In genomic region chr4:3204021-3204431, GRCh38 we compare ENCODE assay signal across 10 cellular contexts. TPM values are rescaled to one million over a fixed set of nuclear protein-coding genes. Genes with fewer than 3 reads are reported as not detected.
DNase-seq lines count a peak whose midpoint lies in the region; ATAC-seq and TF ChIP-seq lines count a peak whose summit lies in the region.
"Had no signal": no experiment of that assay in that cellular context is flagged by ENCODE, and none has a peak within 500 bp of the region (broad histone marks: within the 10 kb centered on the region; RNA-seq: fewer than 3 reads in every experiment).

No MANE protein-coding gene starts in this region.

- H3K9me3 ChIP-seq in fibroblast of lung (ENCODE audit: control insufficient read depth, insufficient read depth, low read depth, low read length): no peaks in the 10 kb centered on the region
- H3K9me3 ChIP-seq in aorta (ENCODE audit: control insufficient read depth, low read length): no peaks in the 10 kb centered on the region
- no peaks in the 10 kb centered on the region for H3K9me3 ChIP-seq in HAP-1

- peak overlapping the region; percentile 30 for H3K27ac ChIP-seq in fibroblast of lung (ENCODE audit: insufficient read depth, low read length)
- peak overlapping the region; percentile 9 to 21 for H3K27ac ChIP-seq in aorta (ENCODE audit: low read depth in 1 of 2, low read length in 2 of 2)

- TF ChIP-seq CTCF in fibroblast of lung (conservative IDR thresholded peaks at IDR 0.05 in 1 of 2, IDR thresholded peaks at IDR 0.05 in 1 of 2; ENCODE audit: low read depth in 1 of 2, low read length in 2 of 2): no peak

- H3K36me3 ChIP-seq in fibroblast of lung (ENCODE audit: control insufficient read depth, insufficient read depth, low read length): peaks cover 4% of the 10 kb centered on the region
- H3K36me3 ChIP-seq in aorta (ENCODE audit: control insufficient read depth in 1 of 2, insufficient read depth in 2 of 2, low read length in 1 of 2): peaks cover 7 to 9% of the 10 kb centered on the region in 2 donors
- peaks cover 51% of the 10 kb centered on the region for H3K36me3 ChIP-seq in HAP-1 (replicated peaks)

- H3K79me2 ChIP-seq in fibroblast of lung (ENCODE audit: control insufficient read depth, insufficient read depth, low read length): no peaks in the 10 kb centered on the region

- no peaks in the 10 kb centered on the region for H4K20me1 ChIP-seq in fibroblast of lung (ENCODE audit: control insufficient read depth, extremely low read depth, insufficient read depth, low read length)

- H2AFZ ChIP-seq in fibroblast of lung (ENCODE audit: low read length): no peak overlapping the region

- DNase-seq in activated effector memory CD4-positive, alpha-beta T cell treated with anti-CD3 and anti-CD28 coated beads, Interleukin-2, amount 50 U/mL, for 16 hours: peak; percentile 58
- DNase-seq in activated effector memory CD4-positive, alpha-beta T cell treated with Interleukin-2 at 50 U/mL for 16 hours: no peak
- DNase-seq in fibroblast of lung (ENCODE audit: low read depth in 2 of 2) (peak; percentile 64 to 69), myocyte (ENCODE audit: low read depth) (peak; percentile 31), aorta (peak in 1 of 2 donors; percentile 71), KBM-7 (no peak), HAP-1 (ENCODE audit: low spot score in 2 of 2) (no peak)
- DNase-seq: effector CD4-positive, alpha-beta T cell; islet precursor cell had no signal

- WGBS in aorta, 2 donors: 18 to 26% methylated on average over 8 of the region's 8 CpGs

- peaks cover 7% of the 10 kb centered on the region for H3K4me1 ChIP-seq in fibroblast of lung (ENCODE audit: control insufficient read depth, extremely low read depth, insufficient read depth, low read length)
- H3K4me1 ChIP-seq in aorta (ENCODE audit: control insufficient read depth in 1 of 2, insufficient read depth in 2 of 2, low read length in 2 of 2): no peaks in the 10 kb centered on the region
- H3K4me1 ChIP-seq in HAP-1: no peaks in the 10 kb centered on the region

- intact Hi-C loops in aorta (cut with DNase I): no loop called here

- H3K4me3 ChIP-seq in fibroblast of lung (replicated peaks in 1 of 4; ENCODE audit: control extremely low read depth in 1 of 4, insufficient read depth in 1 of 4, low read depth in 3 of 4, low read length in 4 of 4) (no peak overlapping the region), aorta (ENCODE audit: low read length in 2 of 2) (no peak overlapping the region), HAP-1 (no peak overlapping the region)

- H3K4me2 ChIP-seq in fibroblast of lung (ENCODE audit: extremely low read depth, insufficient read depth, low read length): peak overlapping the region; percentile 39

- ATAC-seq in aorta (ENCODE audit: low FRiP score): no peak
- no peak for ATAC-seq in activated CD4-positive, CD25-positive, alpha-beta regulatory T cell treated with anti-CD3 and anti-CD28 coated beads, Interleukin-2, amount 50 U/mL, for 24 hours

- no peak overlapping the region for H3K9ac ChIP-seq in fibroblast of lung (ENCODE audit: insufficient read depth, low read length)

- in situ Hi-C loops in KBM-7 (cut with MboI; ENCODE audit: low pct_unique_long_range_greater_than_20kb, low sequenced_read_pairs): no loop called here
- in situ Hi-C loops in HAP-1 (cut with MboI; ENCODE audit: low sequenced_read_pairs): no loop called here

- H3K27me3 ChIP-seq in fibroblast of lung (ENCODE audit: control insufficient read depth, insufficient read depth, low read length) (no peaks in the 10 kb centered on the region), aorta (ENCODE audit: control insufficient read depth in 1 of 2, insufficient read depth in 2 of 2, low read length in 1 of 2) (no peaks in the 10 kb centered on the region), HAP-1 (ENCODE audit: low read depth) (no peaks in the 10 kb centered on the region)

RNA-seq across cellular contexts. Expression of gene MSANTD1, which starts 44.9 kb away (rescaled TPM):
- total RNA-seq in fibroblast of lung (0.26 and 0.50 TPM in 2 replicates), myocyte (0.48 and 0.57 TPM in 2 replicates), aorta (1 to 10 TPM; 1.9 to 3.5 TPM)
- polyA plus RNA-seq in fibroblast of lung (0.02 TPM in 1 of 2 replicates, not detected in the other), aorta (under 1 TPM in 1 of 2 donors, not detected in 1; 0.33 TPM)
- not detected in 2 replicates for polyA plus RNA-seq in fibroblast of lung (2012)
- 0.63 TPM in 1 of 2 replicates, not detected in the other for polyA minus RNA-seq in fibroblast of lung (ENCODE audit: low replicate concordance)
- polyA plus RNA-seq in myocyte (2012): 0.32 TPM

Comparison
In these comparisons a context has a peak if more than half of its experiments do, and no peak if none do; other contexts are left out.
1. DNase-seq: peak in activated effector memory CD4-positive, alpha-beta T cell treated with anti-CD3 and anti-CD28 coated beads, Interleukin-2, amount 50 U/mL, for 16 hours (single experiment), fibroblast of lung (2 of 2) and myocyte (single experiment); none in activated effector memory CD4-positive, alpha-beta T cell treated with Interleukin-2 at 50 U/mL for 16 hours (single experiment), KBM-7 (single experiment) and HAP-1 (0 of 2).